ENCODE assay signal across 1 cellular context in the genomic region with DNA sequence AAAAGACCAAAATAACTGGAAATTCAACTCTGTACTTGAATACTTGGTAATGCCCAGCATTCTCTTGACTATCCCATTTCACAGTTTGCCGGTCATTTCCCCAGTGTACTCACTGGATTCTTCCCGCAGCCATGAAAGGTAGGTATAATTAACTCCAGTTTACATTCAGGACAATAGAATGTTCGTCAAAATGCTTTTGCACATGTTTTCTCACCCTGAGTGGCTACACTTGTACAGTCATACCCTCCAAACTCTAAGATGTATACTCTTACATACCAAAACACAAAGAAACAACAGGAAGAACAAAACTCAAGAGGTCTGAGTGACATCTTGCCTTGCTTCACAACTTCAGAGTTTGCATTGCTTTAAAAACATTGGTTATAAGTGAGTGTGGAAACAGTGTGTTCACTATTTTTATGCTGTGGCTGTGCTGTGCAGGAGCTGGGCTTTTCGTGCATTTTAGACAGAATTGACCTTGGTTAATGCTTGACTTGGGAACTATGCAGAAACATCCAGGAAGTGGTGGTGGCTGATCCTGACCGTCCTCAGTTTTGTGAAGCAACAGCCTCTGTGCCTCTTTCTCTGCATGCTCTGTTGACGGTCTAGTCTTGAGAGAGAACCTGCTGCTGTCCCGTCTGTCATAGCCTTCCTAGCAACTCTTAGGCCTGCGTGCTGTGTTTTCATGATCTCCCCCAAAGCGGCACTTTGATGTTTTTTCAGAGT.
A peak's percentile ranks its signal among the peaks of the same experiment; 100 is the strongest.
TF ChIP-seq lines count a peak whose summit lies in the region.

No MANE protein-coding gene starts in this region.

TF ChIP-seq in HepG2, 621 proteins besides CTCF, POLR2A, EP300 and RAD21 (continued from another document and continues in another):
- TF ChIP-seq, protein P1, sequence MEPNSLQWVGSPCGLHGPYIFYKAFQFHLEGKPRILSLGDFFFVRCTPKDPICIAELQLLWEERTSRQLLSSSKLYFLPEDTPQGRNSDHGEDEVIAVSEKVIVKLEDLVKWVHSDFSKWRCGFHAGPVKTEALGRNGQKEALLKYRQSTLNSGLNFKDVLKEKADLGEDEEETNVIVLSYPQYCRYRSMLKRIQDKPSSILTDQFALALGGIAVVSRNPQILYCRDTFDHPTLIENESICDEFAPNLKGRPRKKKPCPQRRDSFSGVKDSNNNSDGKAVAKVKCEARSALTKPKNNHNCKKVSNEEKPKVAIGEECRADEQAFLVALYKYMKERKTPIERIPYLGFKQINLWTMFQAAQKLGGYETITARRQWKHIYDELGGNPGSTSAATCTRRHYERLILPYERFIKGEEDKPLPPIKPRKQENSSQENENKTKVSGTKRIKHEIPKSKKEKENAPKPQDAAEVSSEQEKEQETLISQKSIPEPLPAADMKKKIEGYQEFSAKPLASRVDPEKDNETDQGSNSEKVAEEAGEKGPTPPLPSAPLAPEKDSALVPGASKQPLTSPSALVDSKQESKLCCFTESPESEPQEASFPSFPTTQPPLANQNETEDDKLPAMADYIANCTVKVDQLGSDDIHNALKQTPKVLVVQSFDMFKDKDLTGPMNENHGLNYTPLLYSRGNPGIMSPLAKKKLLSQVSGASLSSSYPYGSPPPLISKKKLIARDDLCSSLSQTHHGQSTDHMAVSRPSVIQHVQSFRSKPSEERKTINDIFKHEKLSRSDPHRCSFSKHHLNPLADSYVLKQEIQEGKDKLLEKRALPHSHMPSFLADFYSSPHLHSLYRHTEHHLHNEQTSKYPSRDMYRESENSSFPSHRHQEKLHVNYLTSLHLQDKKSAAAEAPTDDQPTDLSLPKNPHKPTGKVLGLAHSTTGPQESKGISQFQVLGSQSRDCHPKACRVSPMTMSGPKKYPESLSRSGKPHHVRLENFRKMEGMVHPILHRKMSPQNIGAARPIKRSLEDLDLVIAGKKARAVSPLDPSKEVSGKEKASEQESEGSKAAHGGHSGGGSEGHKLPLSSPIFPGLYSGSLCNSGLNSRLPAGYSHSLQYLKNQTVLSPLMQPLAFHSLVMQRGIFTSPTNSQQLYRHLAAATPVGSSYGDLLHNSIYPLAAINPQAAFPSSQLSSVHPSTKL (CRISPR knock-in tag; IDR thresholded peaks at IDR 0.05) = peak; percentile 77
- peak; percentile 82 for TF ChIP-seq SAP130 (CRISPR knock-in tag; IDR thresholded peaks at IDR 0.05; ENCODE audit: low read depth)
- no peak for TF ChIP-seq ZSCAN25 (CRISPR knock-in tag; IDR thresholded peaks at IDR 0.05)
- TF ChIP-seq ZNF12 (CRISPR knock-in tag; IDR thresholded peaks at IDR 0.05) = 0 out of 2 replicates have a peak, but pooled peaks have one; percentile 39
- TF ChIP-seq KMT2A (CRISPR knock-in tag; IDR thresholded peaks at IDR 0.05) = no peak
- no peak for TF ChIP-seq ZIK1 (CRISPR knock-in tag; IDR thresholded peaks at IDR 0.05; ENCODE audit: borderline replicate concordance, low read depth)
- peak; percentile 75 for TF ChIP-seq ZMYM3 (CRISPR knock-in tag; IDR thresholded peaks at IDR 0.05)
- TF ChIP-seq TBX2 (CRISPR knock-in tag; IDR thresholded peaks at IDR 0.05; ENCODE audit: borderline replicate concordance) = peak; percentile 24; the same call in 1 of the 2 replicates
- peak; percentile 53; the same call in 1 of the 2 replicates for TF ChIP-seq MAX (IDR thresholded peaks at IDR 0.05)
- TF ChIP-seq GABPB1 (CRISPR knock-in tag; IDR thresholded peaks at IDR 0.05) = peak; percentile 30; the same call in 1 of the 2 replicates
- TF ChIP-seq NBN (conservative IDR thresholded peaks at IDR 0.05) = no peak
- TF ChIP-seq MIER3 (CRISPR knock-in tag; IDR thresholded peaks at IDR 0.05; ENCODE audit: borderline replicate concordance) = peak; percentile 29; the same call in 1 of the 2 replicates
- 0 out of 2 replicates have a peak, but pooled peaks have one; percentile 23 for TF ChIP-seq ZNF430 (CRISPR knock-in tag; IDR thresholded peaks at IDR 0.05)
- TF ChIP-seq, protein P2, sequence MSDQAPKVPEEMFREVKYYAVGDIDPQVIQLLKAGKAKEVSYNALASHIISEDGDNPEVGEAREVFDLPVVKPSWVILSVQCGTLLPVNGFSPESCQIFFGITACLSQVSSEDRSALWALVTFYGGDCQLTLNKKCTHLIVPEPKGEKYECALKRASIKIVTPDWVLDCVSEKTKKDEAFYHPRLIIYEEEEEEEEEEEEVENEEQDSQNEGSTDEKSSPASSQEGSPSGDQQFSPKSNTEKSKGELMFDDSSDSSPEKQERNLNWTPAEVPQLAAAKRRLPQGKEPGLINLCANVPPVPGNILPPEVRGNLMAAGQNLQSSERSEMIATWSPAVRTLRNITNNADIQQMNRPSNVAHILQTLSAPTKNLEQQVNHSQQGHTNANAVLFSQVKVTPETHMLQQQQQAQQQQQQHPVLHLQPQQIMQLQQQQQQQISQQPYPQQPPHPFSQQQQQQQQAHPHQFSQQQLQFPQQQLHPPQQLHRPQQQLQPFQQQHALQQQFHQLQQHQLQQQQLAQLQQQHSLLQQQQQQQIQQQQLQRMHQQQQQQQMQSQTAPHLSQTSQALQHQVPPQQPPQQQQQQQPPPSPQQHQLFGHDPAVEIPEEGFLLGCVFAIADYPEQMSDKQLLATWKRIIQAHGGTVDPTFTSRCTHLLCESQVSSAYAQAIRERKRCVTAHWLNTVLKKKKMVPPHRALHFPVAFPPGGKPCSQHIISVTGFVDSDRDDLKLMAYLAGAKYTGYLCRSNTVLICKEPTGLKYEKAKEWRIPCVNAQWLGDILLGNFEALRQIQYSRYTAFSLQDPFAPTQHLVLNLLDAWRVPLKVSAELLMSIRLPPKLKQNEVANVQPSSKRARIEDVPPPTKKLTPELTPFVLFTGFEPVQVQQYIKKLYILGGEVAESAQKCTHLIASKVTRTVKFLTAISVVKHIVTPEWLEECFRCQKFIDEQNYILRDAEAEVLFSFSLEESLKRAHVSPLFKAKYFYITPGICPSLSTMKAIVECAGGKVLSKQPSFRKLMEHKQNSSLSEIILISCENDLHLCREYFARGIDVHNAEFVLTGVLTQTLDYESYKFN (CRISPR knock-in tag; conservative IDR thresholded peaks at IDR 0.05) = peak; percentile 46; the same call in 1 of the 2 replicates
- TF ChIP-seq ZBTB25 (CRISPR knock-in tag; IDR thresholded peaks at IDR 0.05) = no peak
- no peak for TF ChIP-seq PRMT3 (CRISPR knock-in tag; IDR thresholded peaks at IDR 0.05; ENCODE audit: borderline replicate concordance, low read depth)
- TF ChIP-seq ZBTB33 (CRISPR knock-in tag; IDR thresholded peaks at IDR 0.05) = 0 out of 2 replicates have a peak, but pooled peaks have one; percentile 34
- TF ChIP-seq, protein P3, sequence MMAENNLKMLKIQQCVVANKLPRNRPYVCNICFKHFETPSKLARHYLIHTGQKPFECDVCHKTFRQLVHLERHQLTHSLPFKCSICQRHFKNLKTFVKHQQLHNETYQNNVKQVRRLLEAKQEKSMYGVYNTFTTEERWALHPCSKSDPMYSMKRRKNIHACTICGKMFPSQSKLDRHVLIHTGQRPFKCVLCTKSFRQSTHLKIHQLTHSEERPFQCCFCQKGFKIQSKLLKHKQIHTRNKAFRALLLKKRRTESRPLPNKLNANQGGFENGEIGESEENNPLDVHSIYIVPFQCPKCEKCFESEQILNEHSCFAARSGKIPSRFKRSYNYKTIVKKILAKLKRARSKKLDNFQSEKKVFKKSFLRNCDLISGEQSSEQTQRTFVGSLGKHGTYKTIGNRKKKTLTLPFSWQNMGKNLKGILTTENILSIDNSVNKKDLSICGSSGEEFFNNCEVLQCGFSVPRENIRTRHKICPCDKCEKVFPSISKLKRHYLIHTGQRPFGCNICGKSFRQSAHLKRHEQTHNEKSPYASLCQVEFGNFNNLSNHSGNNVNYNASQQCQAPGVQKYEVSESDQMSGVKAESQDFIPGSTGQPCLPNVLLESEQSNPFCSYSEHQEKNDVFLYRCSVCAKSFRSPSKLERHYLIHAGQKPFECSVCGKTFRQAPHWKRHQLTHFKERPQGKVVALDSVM (CRISPR knock-in tag; IDR thresholded peaks at IDR 0.05) = peak; percentile 67; the same call in 1 of the 2 replicates
- TF ChIP-seq, protein P4, sequence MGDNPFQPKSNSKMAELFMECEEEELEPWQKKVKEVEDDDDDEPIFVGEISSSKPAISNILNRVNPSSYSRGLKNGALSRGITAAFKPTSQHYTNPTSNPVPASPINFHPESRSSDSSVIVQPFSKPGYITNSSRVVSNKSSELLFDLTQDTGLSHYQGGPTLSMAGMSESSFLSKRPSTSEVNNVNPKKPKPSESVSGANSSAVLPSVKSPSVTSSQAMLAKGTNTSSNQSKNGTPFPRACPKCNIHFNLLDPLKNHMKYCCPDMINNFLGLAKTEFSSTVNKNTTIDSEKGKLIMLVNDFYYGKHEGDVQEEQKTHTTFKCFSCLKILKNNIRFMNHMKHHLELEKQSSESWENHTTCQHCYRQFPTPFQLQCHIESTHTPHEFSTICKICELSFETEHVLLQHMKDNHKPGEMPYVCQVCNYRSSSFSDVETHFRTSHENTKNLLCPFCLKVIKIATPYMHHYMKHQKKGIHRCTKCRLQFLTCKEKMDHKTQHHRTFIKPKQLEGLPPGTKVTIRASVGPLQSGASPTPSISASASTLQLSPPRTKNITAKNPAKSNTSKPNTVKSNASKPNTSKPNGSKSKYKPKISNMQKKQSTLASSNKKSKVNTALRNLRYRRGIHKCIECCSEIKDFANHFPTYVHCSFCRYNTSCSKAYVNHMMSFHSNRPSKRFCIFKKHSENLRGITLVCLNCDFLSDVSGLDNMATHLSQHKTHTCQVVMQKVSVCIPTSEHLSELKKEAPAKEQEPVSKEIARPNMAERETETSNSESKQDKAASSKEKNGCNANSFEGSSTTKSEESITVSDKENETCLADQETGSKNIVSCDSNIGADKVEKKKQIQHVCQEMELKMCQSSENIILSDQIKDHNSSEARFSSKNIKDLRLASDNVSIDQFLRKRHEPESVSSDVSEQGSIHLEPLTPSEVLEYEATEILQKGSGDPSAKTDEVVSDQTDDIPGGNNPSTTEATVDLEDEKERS (CRISPR knock-in tag; IDR thresholded peaks at IDR 0.05) = peak; percentile 85; the same call in 1 of the 2 replicates
- TF ChIP-seq NFYC (CRISPR knock-in tag; IDR thresholded peaks at IDR 0.05) = no peak
- TF ChIP-seq, protein P5, sequence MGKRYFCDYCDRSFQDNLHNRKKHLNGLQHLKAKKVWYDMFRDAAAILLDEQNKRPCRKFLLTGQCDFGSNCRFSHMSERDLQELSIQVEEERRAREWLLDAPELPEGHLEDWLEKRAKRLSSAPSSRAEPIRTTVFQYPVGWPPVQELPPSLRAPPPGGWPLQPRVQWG (CRISPR knock-in tag; IDR thresholded peaks at IDR 0.05; ENCODE audit: borderline replicate concordance, low read depth) = no peak
- no peak for TF ChIP-seq ZNF891 (CRISPR knock-in tag; IDR thresholded peaks at IDR 0.05)
- peak; percentile 80 for TF ChIP-seq CEBPB (IDR thresholded peaks at IDR 0.05; ENCODE audit: borderline replicate concordance, low read depth, low read length)
- TF ChIP-seq PHF5A (CRISPR knock-in tag; IDR thresholded peaks at IDR 0.05; ENCODE audit: low read depth, unreplicated experiment) = no peak
- TF ChIP-seq ZNF629 (CRISPR knock-in tag; conservative IDR thresholded peaks at IDR 0.05) = peak; percentile 32; the same call in 1 of the 2 replicates
- TF ChIP-seq BCL6 (CRISPR knock-in tag; IDR thresholded peaks at IDR 0.05) = peak; percentile 51; the same call in 1 of the 2 replicates
- TF ChIP-seq RCOR2 (CRISPR knock-in tag; IDR thresholded peaks at IDR 0.05) = peak; percentile 14; the same call in 1 of the 2 replicates
- TF ChIP-seq, protein P6, sequence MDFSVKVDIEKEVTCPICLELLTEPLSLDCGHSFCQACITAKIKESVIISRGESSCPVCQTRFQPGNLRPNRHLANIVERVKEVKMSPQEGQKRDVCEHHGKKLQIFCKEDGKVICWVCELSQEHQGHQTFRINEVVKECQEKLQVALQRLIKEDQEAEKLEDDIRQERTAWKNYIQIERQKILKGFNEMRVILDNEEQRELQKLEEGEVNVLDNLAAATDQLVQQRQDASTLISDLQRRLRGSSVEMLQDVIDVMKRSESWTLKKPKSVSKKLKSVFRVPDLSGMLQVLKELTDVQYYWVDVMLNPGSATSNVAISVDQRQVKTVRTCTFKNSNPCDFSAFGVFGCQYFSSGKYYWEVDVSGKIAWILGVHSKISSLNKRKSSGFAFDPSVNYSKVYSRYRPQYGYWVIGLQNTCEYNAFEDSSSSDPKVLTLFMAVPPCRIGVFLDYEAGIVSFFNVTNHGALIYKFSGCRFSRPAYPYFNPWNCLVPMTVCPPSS (IDR thresholded peaks at IDR 0.05) = no peak
- TF ChIP-seq MIXL1 (CRISPR knock-in tag; IDR thresholded peaks at IDR 0.05) = no peak
- TF ChIP-seq, protein P7, sequence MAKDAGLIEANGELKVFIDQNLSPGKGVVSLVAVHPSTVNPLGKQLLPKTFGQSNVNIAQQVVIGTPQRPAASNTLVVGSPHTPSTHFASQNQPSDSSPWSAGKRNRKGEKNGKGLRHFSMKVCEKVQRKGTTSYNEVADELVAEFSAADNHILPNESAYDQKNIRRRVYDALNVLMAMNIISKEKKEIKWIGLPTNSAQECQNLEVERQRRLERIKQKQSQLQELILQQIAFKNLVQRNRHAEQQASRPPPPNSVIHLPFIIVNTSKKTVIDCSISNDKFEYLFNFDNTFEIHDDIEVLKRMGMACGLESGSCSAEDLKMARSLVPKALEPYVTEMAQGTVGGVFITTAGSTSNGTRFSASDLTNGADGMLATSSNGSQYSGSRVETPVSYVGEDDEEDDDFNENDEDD (CRISPR knock-in tag; IDR thresholded peaks at IDR 0.05; ENCODE audit: borderline replicate concordance) = peak; percentile 16; the same call in 1 of the 2 replicates
- no peak for TF ChIP-seq FOXA1 (IDR thresholded peaks at IDR 0.05)
- peak; percentile 45; the same call in 1 of the 2 replicates for TF ChIP-seq FOXA1 (CRISPR knock-in tag; IDR thresholded peaks at IDR 0.05)
